16 cellular contexts compared by ENCODE assay signal in the genomic region with DNA sequence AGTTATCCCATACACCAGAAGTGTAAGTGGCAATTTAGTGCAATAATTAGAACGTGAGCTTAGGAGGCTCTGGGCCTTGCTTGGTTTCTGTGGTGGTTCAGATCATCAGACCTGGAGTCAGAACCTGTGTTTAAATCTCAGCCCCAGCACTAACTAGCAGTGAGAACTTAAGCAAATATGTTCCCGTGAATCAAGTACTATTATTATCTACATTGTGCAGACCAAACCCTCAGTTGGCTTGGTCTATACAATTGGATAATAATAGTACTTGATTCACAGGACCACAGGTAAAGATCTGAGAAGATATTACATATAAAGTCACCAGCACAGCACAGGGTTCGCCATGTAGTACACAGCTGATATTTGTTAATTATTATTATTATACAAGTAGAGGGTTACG.
DNase-seq lines count a peak whose midpoint lies in the region; ATAC-seq and TF ChIP-seq lines count a peak whose summit lies in the region.
"Had no signal": no experiment of that assay in that cellular context is flagged by ENCODE, and none has a peak within 500 bp of the region (broad histone marks: within the 10 kb centered on the region; RNA-seq: fewer than 3 reads in every experiment).

No MANE protein-coding gene starts in this region.

- H3K36me3 ChIP-seq in psoas muscle (ENCODE audit: insufficient read depth in 1 of 2, low read depth in 1 of 2): no peaks in the 10 kb centered on the region
- H3K36me3 ChIP-seq: BLaER1 treated with 17β-estradiol and CSF1 and Interleukin-3, amounts not matched to agents 10 nM and 100 nM had no signal

- ATAC-seq in psoas muscle: peak in 3 of 4 donors; percentile 28 to 73 (median 53)
- ATAC-seq: A549; CD8-positive, alpha-beta T cell had no signal

- no peaks in the 10 kb centered on the region for H3K27me3 ChIP-seq in psoas muscle (ENCODE audit: insufficient read depth in 3 of 3, low read length in 2 of 3)
- H3K27me3 ChIP-seq: BLaER1 treated with 17β-estradiol and CSF1 and Interleukin-3, amounts not matched to agents 10 nM and 100 nM had no signal

- H3K4me3 ChIP-seq in psoas muscle: no peak overlapping the region
- H3K4me3 ChIP-seq: A549; BLaER1 treated with 17β-estradiol and CSF1 and Interleukin-3, amounts not matched to agents 10 nM and 100 nM had no signal

- H3K4me1 ChIP-seq in psoas muscle: peaks cover 7% of the 10 kb centered on the region
- H3K4me1 ChIP-seq: A549, Caco-2 had no signal

- TF ChIP-seq CTCF in psoas muscle (IDR thresholded peaks at IDR 0.05): no peak

- intact Hi-C loops in psoas muscle (cut with DNase I): no loop called here
- intact Hi-C loops in activated T-helper 2 cell treated with anti-CD3 and anti-CD28 coated beads, Interferon-gamma antibody, Interleukin-2, Interleukin-4, amounts not matched to agents 10 μg/mL and 5 μg/mL and 100 μg/mL, durations not matched to agents 14 hours and 24 hours and 36 hours (cut with micrococcal nuclease): no loop called here

- DNase-seq in NCI-H510A treated with DMSO at 0.1 percent for 48 hours (lab: John Stamatoyannopoulos, UW) (peak; percentile 0), NCI-H510A (lab: John Stamatoyannopoulos, UW) (no peak), psoas muscle (no peak), activated gamma-delta T cell treated with Interleukin-2 at 50 U/mL for 16 hours (no peak)
- no peak for DNase-seq in activated T-helper 2 cell treated with anti-CD3 and anti-CD28 coated beads, Interferon-gamma antibody, Interleukin-2, Interleukin-4, amounts not matched to agents 10 μg/mL and 5 μg/mL and 100 μg/mL, durations not matched to agents 14 hours and 24 hours and 36 hours (ENCODE audit: low spot score)
- DNase-seq: Caco-2; Calu3; CD4-positive, alpha-beta T cell; CD8-positive, alpha-beta T cell; DMS79 treated with DMSO at 0.1 percent for 48 hours; GF-D8 had no signal

- H3K4me3 Mint-ChIP-seq in activated T-helper 2 cell treated with anti-CD3 and anti-CD28 coated beads, Interferon-gamma antibody, Interleukin-2, Interleukin-4, amounts not matched to agents 10 μg/mL and 5 μg/mL and 100 μg/mL, durations not matched to agents 14 hours and 24 hours and 36 hours (ENCODE audit: low read depth): no peak overlapping the region
- H3K4me3 Mint-ChIP-seq: B cell; CD4-positive, alpha-beta T cell; CD8-positive, alpha-beta T cell had no signal

- whole genome bisulfite sequencing in psoas muscle, 3 donors: 91 to 98% (median 95%) methylated on average over 4 of the region's 4 CpGs

- H3K9me3 Mint-ChIP-seq in activated T-helper 2 cell treated with anti-CD3 and anti-CD28 coated beads, Interferon-gamma antibody, Interleukin-2, Interleukin-4, amounts not matched to agents 10 μg/mL and 5 μg/mL and 100 μg/mL, durations not matched to agents 14 hours and 24 hours and 36 hours: no peaks in the 10 kb centered on the region
- H3K9me3 Mint-ChIP-seq: CD4-positive, alpha-beta T cell; CD8-positive, alpha-beta T cell had no signal

- peaks cover 13% of the 10 kb centered on the region for H3K27me3 Mint-ChIP-seq in activated T-helper 2 cell treated with anti-CD3 and anti-CD28 coated beads, Interferon-gamma antibody, Interleukin-2, Interleukin-4, amounts not matched to agents 10 μg/mL and 5 μg/mL and 100 μg/mL, durations not matched to agents 14 hours and 24 hours and 36 hours (ENCODE audit: low read depth)
- H3K27me3 Mint-ChIP-seq: B cell had no signal

- H3K4me1 Mint-ChIP-seq in activated T-helper 2 cell treated with anti-CD3 and anti-CD28 coated beads, Interferon-gamma antibody, Interleukin-2, Interleukin-4, amounts not matched to agents 10 μg/mL and 5 μg/mL and 100 μg/mL, durations not matched to agents 14 hours and 24 hours and 36 hours (ENCODE audit: low read depth): peaks cover 3% of the 10 kb centered on the region
- H3K4me1 Mint-ChIP-seq: B cell had no signal

- no peak overlapping the region for H3K27ac ChIP-seq in psoas muscle
- H3K27ac ChIP-seq: 22Rv1; A549; BLaER1 treated with 17β-estradiol and CSF1 and Interleukin-3, amounts not matched to agents 10 nM and 100 nM; C4-2B had no signal

- no peak overlapping the region for H3K27ac Mint-ChIP-seq in activated T-helper 2 cell treated with anti-CD3 and anti-CD28 coated beads, Interferon-gamma antibody, Interleukin-2, Interleukin-4, amounts not matched to agents 10 μg/mL and 5 μg/mL and 100 μg/mL, durations not matched to agents 14 hours and 24 hours and 36 hours
- H3K27ac Mint-ChIP-seq: B cell; CD4-positive, alpha-beta T cell; CD8-positive, alpha-beta T cell had no signal

- no peaks in the 10 kb centered on the region for H3K9me3 ChIP-seq in psoas muscle
- H3K9me3 ChIP-seq: A549; BLaER1 treated with 17β-estradiol and CSF1 and Interleukin-3, amounts not matched to agents 10 nM and 100 nM; Caco-2 had no signal

- H3K36me3 Mint-ChIP-seq in activated T-helper 2 cell treated with anti-CD3 and anti-CD28 coated beads, Interferon-gamma antibody, Interleukin-2, Interleukin-4, amounts not matched to agents 10 μg/mL and 5 μg/mL and 100 μg/mL, durations not matched to agents 14 hours and 24 hours and 36 hours (ENCODE audit: low read depth): no peaks in the 10 kb centered on the region
- H3K36me3 Mint-ChIP-seq: CD8-positive, alpha-beta T cell had no signal
